ENCODE assay signal across 9 cellular contexts in genomic region chr17:38982858-38983746, GRCh38. TPM values are rescaled to one million over a fixed set of nuclear protein-coding genes. Genes with fewer than 3 reads are reported as not detected.
DNase-seq lines count a peak whose midpoint lies in the region; ATAC-seq and TF ChIP-seq lines count a peak whose summit lies in the region.
"Had no signal": no experiment of that assay in that cellular context is flagged by ENCODE, and none has a peak within 500 bp of the region (broad histone marks: within the 10 kb centered on the region; RNA-seq: fewer than 3 reads in every experiment).

No MANE protein-coding gene starts in this region.

- no peak overlapping the region for H3K4me3 ChIP-seq in HL-60 (replicated peaks; ENCODE audit: insufficient read depth, low read length)
- H3K4me3 ChIP-seq in fibroblast of villous mesenchyme (ENCODE audit: low read depth, low read length): no peak overlapping the region

- CTCF ChIA-PET in activated CD8-positive, alpha-beta T cell treated with anti-CD3 and anti-CD28 coated beads, Interleukin-2, amount 10 ng/mL, durations not matched to agents 7 days and 5 days (lab: Charles Lee): interaction anchor here (0.6 to 6.2 kb wide), 89 partner anchors 8 to 300 kb away, joined by 3 to 289 read pairs (median 5); partner anchors contain the start of genes ARL5C, FBXO47, LASP1 and LASP1NB

- H3K27ac ChIP-seq in HL-60 (replicated peaks): no peak overlapping the region

- no peaks in the 10 kb centered on the region for H3K27me3 ChIP-seq in HL-60 (ENCODE audit: insufficient read depth, poor library complexity, severe bottlenecking)

- no peaks in the 10 kb centered on the region for H3K9me3 Mint-ChIP-seq in activated CD8-positive, alpha-beta T cell treated with anti-CD3 and anti-CD28 coated beads, Interleukin-2, amount 10 ng/mL, durations not matched to agents 7 days and 5 days (ENCODE audit: insufficient read depth)

- DNase-seq in DMS 273 (lab: John Stamatoyannopoulos, UW; ENCODE audit: unreplicated experiment) (peak; percentile 84), HL-60 (ENCODE audit: low read depth in 1 of 2, low spot score in 1 of 2) (peak; percentile 23 to 53), NCI-H748 (lab: John Stamatoyannopoulos, UW; ENCODE audit: unreplicated experiment) (peak; percentile 83), fibroblast of villous mesenchyme (ENCODE audit: low read depth) (peak; percentile 82), omental fat pad (ENCODE audit: low spot score) (no peak)
- DNase-seq in activated CD8-positive, alpha-beta T cell treated with anti-CD3 and anti-CD28 coated beads, Interleukin-2, amount 10 ng/mL, durations not matched to agents 7 days and 5 days: peak; percentile 71

- TF ChIP-seq CTCF in HL-60 (IDR thresholded peaks at IDR 0.05; ENCODE audit: insufficient read depth, low read length) (peak; percentile 64), fibroblast of villous mesenchyme (IDR thresholded peaks at IDR 0.05; ENCODE audit: insufficient read depth, low read depth, low read length) (peak; percentile 76), omental fat pad (IDR thresholded peaks at IDR 0.05) (peak in 1 of 3 donors; percentile 11)

- H3K27me3 Mint-ChIP-seq in activated CD8-positive, alpha-beta T cell treated with anti-CD3 and anti-CD28 coated beads, Interleukin-2, amount 10 ng/mL, durations not matched to agents 7 days and 5 days (ENCODE audit: low read depth): peaks cover 8% of the 10 kb centered on the region

- POLR2A ChIA-PET in activated CD8-positive, alpha-beta T cell treated with anti-CD3 and anti-CD28 coated beads, Interleukin-2, amount 10 ng/mL, durations not matched to agents 7 days and 5 days (lab: Charles Lee): interaction anchor here (1.0 to 1.5 kb wide), 6 partner anchors 58 to 261 kb away, joined by 3 to 8 read pairs (median 4); partner anchors contain the start of genes LASP1NB and PLXDC1

- H3K27ac Mint-ChIP-seq in activated CD8-positive, alpha-beta T cell treated with anti-CD3 and anti-CD28 coated beads, Interleukin-2, amount 10 ng/mL, durations not matched to agents 7 days and 5 days: no peak overlapping the region

- no peak overlapping the region for H3K4me3 Mint-ChIP-seq in activated CD8-positive, alpha-beta T cell treated with anti-CD3 and anti-CD28 coated beads, Interleukin-2, amount 10 ng/mL, durations not matched to agents 7 days and 5 days

- no peaks in the 10 kb centered on the region for H3K36me3 Mint-ChIP-seq in activated CD8-positive, alpha-beta T cell treated with anti-CD3 and anti-CD28 coated beads, Interleukin-2, amount 10 ng/mL, durations not matched to agents 7 days and 5 days (ENCODE audit: low read depth)

- H3K4me1 Mint-ChIP-seq in activated CD8-positive, alpha-beta T cell treated with anti-CD3 and anti-CD28 coated beads, Interleukin-2, amount 10 ng/mL, durations not matched to agents 7 days and 5 days (ENCODE audit: low read depth): peaks cover 5% of the 10 kb centered on the region

- peak; percentile 64 for ATAC-seq in activated CD8-positive, alpha-beta T cell treated with anti-CD3 and anti-CD28 coated beads, Interleukin-2, amount 10 ng/mL, durations not matched to agents 7 days and 5 days
- peak; percentile 77 for ATAC-seq in omental fat pad (ENCODE audit: low FRiP score)
- no peak for ATAC-seq in GM19452 (IDR thresholded peaks at IDR 0.05; ENCODE audit: unreplicated experiment)
- ATAC-seq in GM18502 (IDR thresholded peaks at IDR 0.05; ENCODE audit: poor library complexity, unreplicated experiment): no peak

RNA-seq across cellular contexts. Expression of gene FBXO47, which starts 15.9 kb away (rescaled TPM):
- not detected for total RNA-seq in activated CD8-positive, alpha-beta T cell treated with anti-CD3 and anti-CD28 coated beads, Interleukin-2, amount 10 ng/mL, durations not matched to agents 7 days and 5 days
- total RNA-seq in fibroblast of villous mesenchyme (under 0.01 TPM in 1 of 2 replicates, not detected in the other), omental fat pad (not detected)
- total RNA-seq: activated CD8-positive, alpha-beta memory T cell treated with anti-CD3 and anti-CD28 coated beads for 36 hours had no signal

Comparison
In these comparisons a context has a peak if more than half of its experiments do, and no peak if none do; other contexts are left out.
1. ATAC-seq: peak in activated CD8-positive, alpha-beta T cell treated with anti-CD3 and anti-CD28 coated beads, Interleukin-2, amount 10 ng/mL, durations not matched to agents 7 days and 5 days (single experiment) and omental fat pad (single experiment); none in GM19452 (single experiment) and GM18502 (single experiment).